Comparison of ENCODE assay signal across 9 cellular contexts in genomic region chr1:245266105-245266504, GRCh38.
"Had no signal": no experiment of that assay in that cellular context is flagged by ENCODE, and none has a peak within 500 bp of the region (broad histone marks: within the 10 kb centered on the region; RNA-seq: fewer than 3 reads in every experiment).

No MANE protein-coding gene starts in this region.

- ATAC-seq: HCT116 had no signal

- H3K27ac Mint-ChIP-seq: HFFc6 had no signal

- H3K36me3 ChIP-seq: HAP-1 had no signal

- H3K9ac ChIP-seq: GM23248, KMS-11 had no signal

- H3K4me3 Mint-ChIP-seq: HFFc6 had no signal

- H3K4me1 ChIP-seq: HAP-1 had no signal

- H3K4me2 ChIP-seq: KMS-11 had no signal

- H3K27ac ChIP-seq: GM23248, KMS-11 had no signal

- H3K4me3 ChIP-seq: GM23248, HAP-1 had no signal

- H2AFZ ChIP-seq: GM23248 had no signal

- DNase-seq: GM23248, GOT3, H7, HFFc6, KBM-7 had no signal

- FAIRE-seq: HTR-8/SVneo had no signal
